9 cellular contexts compared by ENCODE assay signal in the genomic region with DNA sequence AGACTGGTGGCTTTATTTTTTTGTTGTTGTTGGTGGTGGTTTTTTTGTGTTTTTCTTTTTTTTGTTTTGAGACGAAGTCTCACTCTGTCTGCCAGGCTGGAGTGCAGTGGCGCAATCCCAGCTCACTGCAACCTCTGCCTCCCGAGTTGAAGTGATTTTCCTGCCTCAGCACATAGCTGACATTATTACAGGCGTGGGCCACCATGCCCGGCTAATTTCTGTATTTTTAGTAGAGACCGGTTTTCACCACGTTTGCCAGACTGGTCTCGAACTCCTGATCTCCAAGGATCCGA. TPM values are rescaled to one million over a fixed set of nuclear protein-coding genes. Genes with fewer than 3 reads are reported as not detected.
DNase-seq lines count a peak whose midpoint lies in the region; ATAC-seq, FAIRE-seq and TF ChIP-seq lines count a peak whose summit lies in the region.
"Had no signal": no experiment of that assay in that cellular context is flagged by ENCODE, and none has a peak within 500 bp of the region (broad histone marks: within the 10 kb centered on the region; RNA-seq: fewer than 3 reads in every experiment).

No MANE protein-coding gene starts in this region.

- H3K79me2 ChIP-seq in HCT116 (ENCODE audit: insufficient read depth, low read length) (peaks cover 40% of the 10 kb centered on the region), astrocyte (ENCODE audit: insufficient read depth, low read length) (no peaks in the 10 kb centered on the region)

- no peaks in the 10 kb centered on the region for H4K20me1 ChIP-seq in HCT116 (ENCODE audit: insufficient read depth)
- no peaks in the 10 kb centered on the region for H4K20me1 ChIP-seq in astrocyte (ENCODE audit: insufficient read depth, low read length)

- ATAC-seq in HCT116, result no peak
- no peak for ATAC-seq in GM18520 (IDR thresholded peaks at IDR 0.05; ENCODE audit: unreplicated experiment)
- no peak for ATAC-seq in GM18502 (IDR thresholded peaks at IDR 0.05; ENCODE audit: poor library complexity, unreplicated experiment)
- ATAC-seq in GM19452 (IDR thresholded peaks at IDR 0.05; ENCODE audit: unreplicated experiment), result no peak

- TSS peak; percentile 60 for BruUV-seq in HCT116 (replicated peaks; lab: Mats Ljungman, UMichigan)

- DNase-seq in HCT116 (ENCODE audit: low read depth, low spot score) (no peak), astrocyte (ENCODE audit: low read depth) (no peak), CD1c-positive myeloid dendritic cell (ENCODE audit: extremely low spot score) (no peak)
- DNase-seq: NCI-H446 had no signal

- peaks cover 14% of the 10 kb centered on the region for H3K27me3 Mint-ChIP-seq in astrocyte (ENCODE audit: low read depth, unreplicated experiment)

- no peak overlapping the region for H3K27ac Mint-ChIP-seq in astrocyte (ENCODE audit: unreplicated experiment)

- peak overlapping the region; percentile 69 for H3K27ac ChIP-seq in HCT116 (ENCODE audit: low read depth, low read length)
- no peak overlapping the region for H3K27ac ChIP-seq in astrocyte (ENCODE audit: low read depth, low read length)
- no peak overlapping the region for H3K27ac ChIP-seq in iPS-20b (ENCODE audit: low read length)

- no peak for FAIRE-seq in astrocyte (lab: Jason Lieb, UNC)

- no peak overlapping the region for H2AFZ ChIP-seq in HCT116 (ENCODE audit: low read depth, low read length, poor library complexity, severe bottlenecking)
- peak overlapping the region; percentile 93 for H2AFZ ChIP-seq in astrocyte (ENCODE audit: low read depth, low read length)

- H3K9me2 ChIP-seq in HCT116 (ENCODE audit: insufficient read depth), result no peaks in the 10 kb centered on the region

- no peaks in the 10 kb centered on the region for H3K36me3 Mint-ChIP-seq in astrocyte (ENCODE audit: low read depth, unreplicated experiment)

- intact Hi-C loops in HCT116 (cut with micrococcal nuclease), result no loop called here

- no peak for TF ChIP-seq RAD21 in HCT116 (IDR thresholded peaks at IDR 0.05; ENCODE audit: low read depth)

- CTCF ChIA-PET in HCT116 (lab: Charles Lee), result no interaction called here

- TF ChIP-seq POLR2A in HCT116 (IDR thresholded peaks at IDR 0.05; ENCODE audit: borderline replicate concordance, extremely low read depth, insufficient read depth, insufficient read length), result no peak

- H3K4me1 ChIP-seq in HCT116 (ENCODE audit: control insufficient read depth in 1 of 2, insufficient read depth in 2 of 2, low read length in 2 of 2) (peaks cover 4 to 17% of the 10 kb centered on the region in 2 experiments; a peak in 3 of 4 replicates), astrocyte (ENCODE audit: insufficient read depth, low read length) (peaks cover 10% of the 10 kb centered on the region), iPS-20b (ENCODE audit: insufficient read depth, low read length) (peaks cover 3% of the 10 kb centered on the region; the same call in 1 of the 2 replicates), skeletal muscle satellite cell (ENCODE audit: control insufficient read depth, insufficient read depth, low read length) (peaks cover 11% of the 10 kb centered on the region)

- no peaks in the 10 kb centered on the region for H3K9me3 Mint-ChIP-seq in astrocyte (ENCODE audit: unreplicated experiment)

- TF ChIP-seq CTCF in HCT116 (IDR thresholded peaks at IDR 0.05 in 2 of 3, conservative IDR thresholded peaks at IDR 0.05 in 1 of 3; ENCODE audit: borderline replicate concordance in 1 of 3, insufficient read depth in 1 of 3, low read depth in 2 of 3, low read length in 2 of 3), result no peak
- no peak for TF ChIP-seq CTCF in astrocyte (IDR thresholded peaks at IDR 0.05; ENCODE audit: insufficient read depth, low read depth, low read length)

- H3K36me3 ChIP-seq in HCT116 (ENCODE audit: control insufficient read depth in 1 of 2, insufficient read depth in 2 of 2, low read length in 2 of 2) (peaks cover 17 to 21% of the 10 kb centered on the region in 2 experiments), astrocyte (ENCODE audit: insufficient read depth, low read length) (no peaks in the 10 kb centered on the region), iPS-20b (ENCODE audit: insufficient read depth, low read depth, low read length) (peaks cover 28% of the 10 kb centered on the region), skeletal muscle satellite cell (ENCODE audit: insufficient read depth, low read length) (no peaks in the 10 kb centered on the region)

- POLR2A ChIA-PET in HCT116 (lab: Charles Lee), result no interaction called here

- peak overlapping the region; percentile 84 for H3K4me3 Mint-ChIP-seq in astrocyte (ENCODE audit: unreplicated experiment)

- H3K4me2 ChIP-seq in HCT116 (ENCODE audit: low read length) (peak overlapping the region; percentile 82), astrocyte (ENCODE audit: low read length) (peak overlapping the region; percentile 95), skeletal muscle satellite cell (ENCODE audit: low read length) (peak overlapping the region; percentile 92)

- H3K9ac ChIP-seq in HCT116 (ENCODE audit: low read length), result peak overlapping the region; percentile 76
- H3K9ac ChIP-seq in astrocyte (ENCODE audit: low read length), result peak overlapping the region; percentile 50
- H3K9ac ChIP-seq in iPS-20b (ENCODE audit: low read depth, low read length), result peak overlapping the region; percentile 68
- H3K9ac ChIP-seq in skeletal muscle satellite cell (ENCODE audit: low read depth, low read length), result peak overlapping the region; percentile 14

- no peaks in the 10 kb centered on the region for H3K27me3 ChIP-seq in HCT116 (ENCODE audit: insufficient read depth, low read length)
- no peaks in the 10 kb centered on the region for H3K27me3 ChIP-seq in astrocyte (ENCODE audit: insufficient read depth, low read length)
- peaks cover 17% of the 10 kb centered on the region; the same call in 1 of the 2 replicates for H3K27me3 ChIP-seq in iPS-20b (ENCODE audit: insufficient read depth, low read length)
- H3K27me3 ChIP-seq in skeletal muscle satellite cell (ENCODE audit: control insufficient read depth, insufficient read depth, low read length), result peaks cover 27% of the 10 kb centered on the region

- H3K9me3 ChIP-seq in HCT116 (ENCODE audit: control insufficient read depth in 1 of 2, insufficient read depth in 1 of 2, low read depth in 1 of 2, low read length in 2 of 2) (no peaks in the 10 kb centered on the region), astrocyte (ENCODE audit: insufficient read depth, low read depth, low read length) (no peaks in the 10 kb centered on the region), iPS-20b (ENCODE audit: insufficient read depth, low read depth, low read length) (no peaks in the 10 kb centered on the region), skeletal muscle satellite cell (replicated peaks; ENCODE audit: low read length) (no peaks in the 10 kb centered on the region)

- H3K4me3 ChIP-seq in HCT116 (replicated peaks in 1 of 2; ENCODE audit: low read depth in 1 of 2, low read length in 2 of 2), result peak overlapping the region; percentile 77 to 83
- peak overlapping the region; percentile 61 for H3K4me3 ChIP-seq in astrocyte (ENCODE audit: insufficient read depth, low read depth, low read length)
- H3K4me3 ChIP-seq in iPS-20b (ENCODE audit: low read length), result peak overlapping the region; percentile 75
- peak overlapping the region; percentile 76 for H3K4me3 ChIP-seq in skeletal muscle satellite cell (ENCODE audit: low read length)

- peaks cover 12% of the 10 kb centered on the region for H3K4me1 Mint-ChIP-seq in astrocyte (ENCODE audit: low read depth, unreplicated experiment)

- RAD21 ChIA-PET in HCT116 (lab: Charles Lee; ENCODE audit: low non-redundant PET in 1 of 2, low total read pairs in 2 of 2, uncharacterized antibody in 2 of 2, unreplicated experiment in 2 of 2), result no interaction called here

TF ChIP-seq in HCT116, 20 proteins besides CTCF, POLR2A, EP300 and RAD21:
- no peak for TF ChIP-seq ZBTB33 (IDR thresholded peaks at IDR 0.05; ENCODE audit: extremely low read depth, insufficient replicate concordance, low read length)
- no peak for TF ChIP-seq POLR2AphosphoS5 (IDR thresholded peaks at IDR 0.05; ENCODE audit: low read depth, low read length)
- TF ChIP-seq CBX3 (IDR thresholded peaks at IDR 0.05; ENCODE audit: low read depth), result no peak
- TF ChIP-seq, protein P1, sequence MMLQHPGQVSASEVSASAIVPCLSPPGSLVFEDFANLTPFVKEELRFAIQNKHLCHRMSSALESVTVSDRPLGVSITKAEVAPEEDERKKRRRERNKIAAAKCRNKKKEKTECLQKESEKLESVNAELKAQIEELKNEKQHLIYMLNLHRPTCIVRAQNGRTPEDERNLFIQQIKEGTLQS (IDR thresholded peaks at IDR 0.05), result no peak
- TF ChIP-seq SRF (IDR thresholded peaks at IDR 0.05; ENCODE audit: low read depth), result no peak

RNA-seq across cellular contexts. Expression of gene SERPINB9, which starts 0.7 kb away (rescaled TPM):
- total RNA-seq in HCT116 (2021; ENCODE audit: unreplicated experiment) (31.5 TPM), astrocyte (2.1 and 6.0 TPM in 2 replicates)
- polyA plus RNA-seq in HCT116 (2012), result 18.2 and 23.9 TPM in 2 replicates
- 0.22 and 0.25 TPM in 2 replicates for total RNA-seq in skeletal muscle satellite cell (2012; rRNA removed)

Comparison
In these comparisons a context has a peak if more than half of its experiments do, and no peak if none do; other contexts are left out.
1. H3K9ac ChIP-seq: peak in every context shown above with its lines; median percentile 76 in HCT116; 68 in iPS-20b; 50 in astrocyte; 14 in skeletal muscle satellite cell.